In genomic region chr7:82234457-82235049, GRCh38 we compare ENCODE assay signal across 8 cellular contexts.
DNase-seq lines count a peak whose midpoint lies in the region; ATAC-seq lines count a peak whose summit lies in the region.

No MANE protein-coding gene starts in this region.

- H3K27me3 ChIP-seq in NT2/D1 (ENCODE audit: insufficient read depth, insufficient read length) (no peaks in the 10 kb centered on the region), endocrine pancreas (ENCODE audit: control insufficient read depth, insufficient read depth, low read length) (no peaks in the 10 kb centered on the region)

- DNase-seq in DMS 273 (lab: John Stamatoyannopoulos, UW; ENCODE audit: unreplicated experiment) (peak; percentile 81), HT-29 (ENCODE audit: low spot score) (peak; percentile 73), NT2/D1 (ENCODE audit: low read depth, low spot score) (peak; percentile 15), pons (ENCODE audit: low spot score) (peak; percentile 86), T-helper 9 cell (no peak)
- no peak for DNase-seq in activated CD4-positive, alpha-beta T cell treated with anti-CD3 and anti-CD28 coated beads for 1 hour

- no peak overlapping the region for H3K4me3 ChIP-seq in NT2/D1 (ENCODE audit: insufficient read length, low read depth)
- peak overlapping the region; percentile 8 for H3K4me3 ChIP-seq in endocrine pancreas (ENCODE audit: control insufficient read depth, insufficient read depth, low read length)

- ATAC-seq in HG02840 (IDR thresholded peaks at IDR 0.05; ENCODE audit: low FRiP score, unreplicated experiment): no peak

- H3K4me1 ChIP-seq in NT2/D1 (ENCODE audit: insufficient read depth, insufficient read length) (no peaks in the 10 kb centered on the region), endocrine pancreas (ENCODE audit: control insufficient read depth, insufficient read depth, low read length) (no peaks in the 10 kb centered on the region)

- H3K36me3 ChIP-seq in NT2/D1 (ENCODE audit: insufficient read depth, insufficient read length, low read length) (no peaks in the 10 kb centered on the region), endocrine pancreas (ENCODE audit: control insufficient read depth, insufficient read depth, low read length) (no peaks in the 10 kb centered on the region)

- H3K9ac ChIP-seq in NT2/D1 (ENCODE audit: insufficient read length, low read depth) (no peak overlapping the region), endocrine pancreas (ENCODE audit: control insufficient read depth, insufficient read depth, low read length) (no peak overlapping the region)

- H3K9me3 ChIP-seq in NT2/D1 (ENCODE audit: insufficient read depth, low read length) (no peaks in the 10 kb centered on the region), endocrine pancreas (ENCODE audit: control insufficient read depth, low read length) (no peaks in the 10 kb centered on the region)

Comparison
In these comparisons a context has a peak if more than half of its experiments do, and no peak if none do; other contexts are left out.
1. DNase-seq: peak in DMS 273 (single experiment), HT-29 (single experiment), NT2/D1 (single experiment) and pons (single experiment); none in activated CD4-positive, alpha-beta T cell treated with anti-CD3 and anti-CD28 coated beads for 1 hour (single experiment) and T-helper 9 cell (single experiment).